ENCODE assay signal across 9 cellular contexts in genomic region chr9:115694014-115694413, GRCh38.
DNase-seq lines count a peak whose midpoint lies in the region; ATAC-seq and TF ChIP-seq lines count a peak whose summit lies in the region.
"Had no signal": no experiment of that assay in that cellular context is flagged by ENCODE, and none has a peak within 500 bp of the region (broad histone marks: within the 10 kb centered on the region; RNA-seq: fewer than 3 reads in every experiment).

No MANE protein-coding gene starts in this region.

- DNase-seq in Caco-2 (peak; percentile 36 to 38), NB4 (ENCODE audit: low read depth) (peak; percentile 22), cerebellar cortex (ENCODE audit: low spot score) (peak; percentile 16), lower lobe of right lung (no peak), NCI-H1048 (lab: John Stamatoyannopoulos, UW) (no peak)
- no peak for DNase-seq in effector memory CD8-positive, alpha-beta T cell
- DNase-seq in activated CD8-positive, alpha-beta memory T cell treated with anti-CD3 and anti-CD28 coated beads, Interleukin-2, amount 50 U/mL, for 4 hours = no peak

- no peaks in the 10 kb centered on the region for H3K27me3 ChIP-seq in Caco-2 (replicated peaks; ENCODE audit: control insufficient read depth, insufficient read depth, low read length)
- H3K27me3 ChIP-seq in lower lobe of right lung (ENCODE audit: low read depth) = no peaks in the 10 kb centered on the region

- CTCF ChIA-PET in Caco-2 (lab: Charles Lee) = no interaction called here

- H3K36me3 ChIP-seq in Caco-2 (ENCODE audit: control insufficient read depth, insufficient read depth, low read length) (no peaks in the 10 kb centered on the region), lower lobe of right lung (no peaks in the 10 kb centered on the region)

- no TSS peak for BruUV-seq in Caco-2 (replicated peaks; lab: Mats Ljungman, UMichigan)

- peaks cover 13% of the 10 kb centered on the region for H3K27me3 Mint-ChIP-seq in Caco-2 (ENCODE audit: insufficient read depth, unreplicated experiment)
- peaks cover 0 to 10% of the 10 kb centered on the region in 2 donors for H3K27me3 Mint-ChIP-seq in effector memory CD8-positive, alpha-beta T cell

- no peaks in the 10 kb centered on the region for H3K9me3 Mint-ChIP-seq in Caco-2 (ENCODE audit: unreplicated experiment)
- peaks cover 0 to 2% of the 10 kb centered on the region in 2 donors for H3K9me3 Mint-ChIP-seq in effector memory CD8-positive, alpha-beta T cell

- no peaks in the 10 kb centered on the region for H3K4me1 Mint-ChIP-seq in Caco-2 (ENCODE audit: low read depth, unreplicated experiment)
- no peaks in the 10 kb centered on the region for H3K4me1 Mint-ChIP-seq in effector memory CD8-positive, alpha-beta T cell (ENCODE audit: low read depth in 2 of 2)

- no peak overlapping the region for H3K27ac ChIP-seq in lower lobe of right lung

- no peak overlapping the region for H3K4me3 Mint-ChIP-seq in Caco-2 (ENCODE audit: unreplicated experiment)
- no peak overlapping the region for H3K4me3 Mint-ChIP-seq in effector memory CD8-positive, alpha-beta T cell

- no peaks in the 10 kb centered on the region for H3K36me3 Mint-ChIP-seq in Caco-2 (ENCODE audit: insufficient read depth, unreplicated experiment)
- no peaks in the 10 kb centered on the region for H3K36me3 Mint-ChIP-seq in effector memory CD8-positive, alpha-beta T cell (ENCODE audit: insufficient read depth)

- no peaks in the 10 kb centered on the region for H3K9me3 ChIP-seq in Caco-2
- no peaks in the 10 kb centered on the region for H3K9me3 ChIP-seq in lower lobe of right lung

- no peak for TF ChIP-seq POLR2A in NB4 (IDR thresholded peaks at IDR 0.05; ENCODE audit: extremely low read depth, insufficient read length)

- ATAC-seq in lower lobe of right lung = peak; percentile 32 to 48
- ATAC-seq in effector memory CD8-positive, alpha-beta T cell (replicated peaks) = no peak
- ATAC-seq in HG02642 (IDR thresholded peaks at IDR 0.05; ENCODE audit: poor library complexity, unreplicated experiment) = no peak
- ATAC-seq: K562 had no signal

- H3K4me3 ChIP-seq in Caco-2 (ENCODE audit: low read depth, low read length) = no peak overlapping the region
- H3K4me3 ChIP-seq in NB4 (ENCODE audit: low read depth, low read length) = no peak overlapping the region
- no peak overlapping the region for H3K4me3 ChIP-seq in lower lobe of right lung
- H3K4me3 ChIP-seq: K562 had no signal

- intact Hi-C loops in Caco-2 (cut with micrococcal nuclease; ENCODE audit: unreplicated experiment) = loop anchor here (2.0 to 5.0 kb wide), 2 partner anchors 468 to 967 kb away; no protein-coding TSS in a partner anchor
- intact Hi-C loops in lower lobe of right lung (cut with DNase I) = no loop called here

- H3K4me1 ChIP-seq in Caco-2 (no peaks in the 10 kb centered on the region), lower lobe of right lung (no peaks in the 10 kb centered on the region)

- no peak overlapping the region for H3K27ac Mint-ChIP-seq in Caco-2 (ENCODE audit: unreplicated experiment)
- H3K27ac Mint-ChIP-seq in effector memory CD8-positive, alpha-beta T cell = no peak overlapping the region

- POLR2A ChIA-PET in Caco-2 (lab: Charles Lee) = no interaction called here

- TF ChIP-seq CTCF in Caco-2 (IDR thresholded peaks at IDR 0.05; ENCODE audit: insufficient read depth in 1 of 2, low read depth in 1 of 2, low read length in 1 of 2, severe bottlenecking in 1 of 2, unreplicated experiment in 1 of 2) = no peak
- TF ChIP-seq CTCF in NB4 (IDR thresholded peaks at IDR 0.05; ENCODE audit: low read depth, low read length) = no peak
- TF ChIP-seq CTCF in lower lobe of right lung (IDR thresholded peaks at IDR 0.05) = no peak

Comparison
In these comparisons a context has a peak if more than half of its experiments do, and no peak if none do; other contexts are left out.
1. DNase-seq: peak in Caco-2 (2 of 2), NB4 (single experiment) and cerebellar cortex (single experiment); none in lower lobe of right lung (single experiment), effector memory CD8-positive, alpha-beta T cell (0 of 3), activated CD8-positive, alpha-beta memory T cell treated with anti-CD3 and anti-CD28 coated beads, Interleukin-2, amount 50 U/mL, for 4 hours (single experiment) and NCI-H1048 (single experiment).
2. ATAC-seq: peak in lower lobe of right lung (2 of 2); none in effector memory CD8-positive, alpha-beta T cell (single experiment) and HG02642 (single experiment).